In the genomic region with DNA sequence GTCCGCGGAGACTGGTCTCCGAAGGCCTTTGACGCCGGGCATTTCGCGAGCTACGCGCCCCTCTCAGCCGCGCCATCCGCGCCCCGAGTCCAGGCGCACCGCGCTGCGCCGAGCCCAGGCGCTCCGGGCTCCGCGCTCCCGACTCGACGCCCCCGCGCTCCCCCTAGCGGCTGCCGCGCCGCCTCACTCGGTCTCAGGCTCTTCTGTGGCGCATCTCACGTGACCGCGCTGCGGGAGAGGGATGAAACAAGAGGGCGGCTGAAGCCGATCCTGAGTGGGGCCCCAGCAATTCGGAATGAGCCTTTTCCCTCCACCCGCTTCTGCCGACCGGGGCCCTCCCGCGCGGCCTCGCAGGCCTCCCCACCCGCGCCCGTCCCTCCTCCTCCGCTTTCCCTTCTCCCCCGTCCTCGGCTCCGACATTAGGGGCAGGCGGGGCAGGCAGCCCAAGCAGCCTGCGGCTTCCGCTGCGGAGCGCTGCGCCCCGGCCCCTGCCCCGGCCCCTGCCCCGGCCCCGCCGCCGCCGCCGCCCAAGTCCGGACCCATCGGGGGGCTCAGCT, we compare ENCODE assay signal across 7 cellular contexts. TPM values are rescaled to one million over a fixed set of nuclear protein-coding genes. Genes with fewer than 3 reads are reported as not detected.
DNase-seq lines count a peak whose midpoint lies in the region; ATAC-seq and TF ChIP-seq lines count a peak whose summit lies in the region.

No MANE protein-coding gene starts in this region.

- DNase-seq in NCI-H1436 treated with DMSO at 0.1 percent for 48 hours (lab: John Stamatoyannopoulos, UW), result peak; percentile 54
- peak; percentile 82 for DNase-seq in T-helper 22 cell (ENCODE audit: low read depth)
- peak; percentile 95 for DNase-seq in astrocyte of the hippocampus (ENCODE audit: low read depth, low spot score)
- peak; percentile 66 for DNase-seq in iPS DF 4.7 (ENCODE audit: extremely low read depth, low spot score)
- peak; percentile 87 for DNase-seq in gastrocnemius medialis

- no peaks in the 10 kb centered on the region for H3K36me3 ChIP-seq in gastrocnemius medialis

- TF ChIP-seq POLR2A in gastrocnemius medialis (IDR thresholded peaks at IDR 0.05), result peak; percentile 61 to 68

- H3K4me1 ChIP-seq in gastrocnemius medialis, result peaks cover 10 to 14% of the 10 kb centered on the region in 2 donors

- H3K27ac ChIP-seq in gastrocnemius medialis, result peak overlapping the region; percentile 66 to 91 (median 78)

- no peaks in the 10 kb centered on the region for H3K9me3 ChIP-seq in gastrocnemius medialis

- intact Hi-C loops in gastrocnemius medialis (cut with DNase I; ENCODE audit: low total_unique reads), result loop anchor here (5.0 to 10.0 kb wide), 2 partner anchors 42 to 259 kb away; a partner anchor contains a TSS

- in situ Hi-C loops in gastrocnemius medialis (cut with MboI; ENCODE audit: low sequenced_read_pairs in 4 of 4), result no loop called here

- peak; percentile 75 to 94 (median 90) for TF ChIP-seq CTCF in gastrocnemius medialis (IDR thresholded peaks at IDR 0.05 in 4 of 5, conservative IDR thresholded peaks at IDR 0.05 in 1 of 5)

- H3K4me3 ChIP-seq in gastrocnemius medialis, result peak overlapping the region; percentile 74 to 87 (median 76)

- ATAC-seq in GM18499 (IDR thresholded peaks at IDR 0.05; ENCODE audit: insufficient read depth, unreplicated experiment) (peak; percentile 78), HG02870 (IDR thresholded peaks at IDR 0.05; ENCODE audit: unreplicated experiment) (peak; percentile 86), gastrocnemius medialis (peak; percentile 88 to 90)

- H3K27me3 ChIP-seq in gastrocnemius medialis, result peaks cover 0 to 2% (median 0%) of the 10 kb centered on the region in 3 donors

RNA-seq across cellular contexts. Expression of a gene that starts 42.5 kb away (rescaled TPM):
- total RNA-seq in gastrocnemius medialis, result 10 to 100 TPM; 47.6 to 86.9 (median 61.8) TPM

Comparison
In these comparisons a context has a peak if more than half of its experiments do, and no peak if none do; other contexts are left out.
1. Peak in every context shown above with its lines: DNase-seq, ATAC-seq, H3K4me3 ChIP-seq and H3K27ac ChIP-seq.